20 cellular contexts compared by ENCODE assay signal in genomic region chr11:106032861-106033260, GRCh38. TPM values are rescaled to one million over a fixed set of nuclear protein-coding genes. Genes with fewer than 3 reads are reported as not detected.
DNase-seq lines count a peak whose midpoint lies in the region; ATAC-seq and TF ChIP-seq lines count a peak whose summit lies in the region.
"Had no signal": no experiment of that assay in that cellular context is flagged by ENCODE, and none has a peak within 500 bp of the region (broad histone marks: within the 10 kb centered on the region; RNA-seq: fewer than 3 reads in every experiment).

No MANE protein-coding gene starts in this region.

- H3K9me3 ChIP-seq in HEK293 (ENCODE audit: control insufficient read depth, insufficient read depth, low read depth, low read length) (no peaks in the 10 kb centered on the region), upper lobe of left lung (no peaks in the 10 kb centered on the region), lower lobe of right lung (no peaks in the 10 kb centered on the region)
- H3K9me3 ChIP-seq: A549; BE2C; BLaER1 treated with 17β-estradiol and CSF1 and Interleukin-3, amounts not matched to agents 10 nM and 100 nM; Caco-2 had no signal

- 60 to 84% methylated on average over 2 of the region's 2 CpGs for WGBS in upper lobe of left lung, 2 donors

- H3K27ac Mint-ChIP-seq in CD14-positive monocyte, result no peak overlapping the region
- H3K27ac Mint-ChIP-seq: CD4-positive, alpha-beta memory T cell had no signal

- H3K4me3 Mint-ChIP-seq in CD14-positive monocyte, result no peak overlapping the region
- H3K4me3 Mint-ChIP-seq: CD4-positive, alpha-beta memory T cell had no signal

- TF ChIP-seq EP300 in upper lobe of left lung (IDR thresholded peaks at IDR 0.05), result no peak

- no peaks in the 10 kb centered on the region for H3K36me3 Mint-ChIP-seq in CD14-positive monocyte
- H3K36me3 Mint-ChIP-seq: CD4-positive, alpha-beta memory T cell had no signal

- no peaks in the 10 kb centered on the region for H3K4me1 Mint-ChIP-seq in CD14-positive monocyte
- H3K4me1 Mint-ChIP-seq: CD4-positive, alpha-beta memory T cell had no signal

- in situ Hi-C loops in astrocyte of the cerebellum (cut with HindIII; ENCODE audit: low sequenced_read_pairs), result no loop called here

- H3K27me3 Mint-ChIP-seq in CD14-positive monocyte (ENCODE audit: low read depth in 3 of 3), result peaks cover 0 to 5% (median 2%) of the 10 kb centered on the region in 3 donors

- H3K27me3 ChIP-seq in upper lobe of left lung, result no peaks in the 10 kb centered on the region
- no peaks in the 10 kb centered on the region for H3K27me3 ChIP-seq in lower lobe of right lung (ENCODE audit: low read depth)
- H3K27me3 ChIP-seq: BE2C; BLaER1 treated with 17β-estradiol and CSF1 and Interleukin-3, amounts not matched to agents 10 nM and 100 nM had no signal

- DNase-seq in astrocyte of the cerebellum (ENCODE audit: low read depth), result peak; percentile 35
- peak; percentile 60 for DNase-seq in choroid plexus epithelial cell (ENCODE audit: low read depth)
- peak; percentile 49 for DNase-seq in iris pigment epithelial cell (ENCODE audit: low read depth)
- no peak for DNase-seq in upper lobe of left lung
- no peak for DNase-seq in lower lobe of right lung
- DNase-seq in CD14-positive monocyte (ENCODE audit: low spot score), result no peak
- DNase-seq: 8988T; ACHN; AML-193; BE2C; Caco-2; CD4-positive, alpha-beta memory T cell; DMS153; DND-41; GM23248; H7; HCEC 1CT had no signal

- H3K4me3 ChIP-seq in HEK293 (ENCODE audit: low read depth, low read length) (no peak overlapping the region), astrocyte of the cerebellum (ENCODE audit: low read depth, low read length) (no peak overlapping the region), choroid plexus epithelial cell (ENCODE audit: low read depth, low read length) (no peak overlapping the region), upper lobe of left lung (no peak overlapping the region), lower lobe of right lung (no peak overlapping the region)
- H3K4me3 ChIP-seq: A549; BLaER1 treated with 17β-estradiol and CSF1 and Interleukin-3, amounts not matched to agents 10 nM and 100 nM; GM23248 had no signal

- ATAC-seq in upper lobe of left lung (ENCODE audit: low FRiP score in 2 of 2) (no peak), lower lobe of right lung (no peak)
- ATAC-seq: A549 had no signal

- TF ChIP-seq CTCF in HEK293 (tag by site-specific recombination; IDR thresholded peaks at IDR 0.05), result no peak
- no peak for TF ChIP-seq CTCF in astrocyte of the cerebellum (IDR thresholded peaks at IDR 0.05; ENCODE audit: low read depth, low read length, missing control alignments)
- no peak for TF ChIP-seq CTCF in choroid plexus epithelial cell (conservative IDR thresholded peaks at IDR 0.05; ENCODE audit: low read depth, low read length)
- no peak for TF ChIP-seq CTCF in upper lobe of left lung (IDR thresholded peaks at IDR 0.05)
- no peak for TF ChIP-seq CTCF in lower lobe of right lung (IDR thresholded peaks at IDR 0.05)
- no peak for TF ChIP-seq CTCF in CD14-positive monocyte (IDR thresholded peaks at IDR 0.05)

- POLR2A ChIA-PET in HEK293 (lab: Yijun Ruan, JAX), result no interaction called here

- H3K36me3 ChIP-seq in HEK293 (ENCODE audit: control insufficient read depth in 2 of 2, insufficient read depth in 1 of 2, low read length in 2 of 2), result no peaks in the 10 kb centered on the region
- H3K36me3 ChIP-seq in upper lobe of left lung, result no peaks in the 10 kb centered on the region
- H3K36me3 ChIP-seq in lower lobe of right lung, result no peaks in the 10 kb centered on the region
- H3K36me3 ChIP-seq: BE2C; BLaER1 treated with 17β-estradiol and CSF1 and Interleukin-3, amounts not matched to agents 10 nM and 100 nM had no signal

- no peak overlapping the region for H3K27ac ChIP-seq in HEK293 (ENCODE audit: extremely low read depth, low read depth, low read length)
- H3K27ac ChIP-seq in upper lobe of left lung, result no peak overlapping the region
- no peak overlapping the region for H3K27ac ChIP-seq in lower lobe of right lung
- H3K27ac ChIP-seq: A549; BLaER1 treated with 17β-estradiol and CSF1 and Interleukin-3, amounts not matched to agents 10 nM and 100 nM; GM23248 had no signal

- TF ChIP-seq POLR2A in upper lobe of left lung (IDR thresholded peaks at IDR 0.05), result no peak

- H3K9me3 Mint-ChIP-seq in CD14-positive monocyte, result peaks cover 0 to 4% (median 1%) of the 10 kb centered on the region in 7 donors

- CTCF ChIA-PET in HEK293 (lab: Yijun Ruan, JAX), result no interaction called here

- no peaks in the 10 kb centered on the region for H3K4me1 ChIP-seq in HEK293 (ENCODE audit: control insufficient read depth, insufficient read depth, low read length)
- no peaks in the 10 kb centered on the region for H3K4me1 ChIP-seq in upper lobe of left lung
- H3K4me1 ChIP-seq in lower lobe of right lung, result no peaks in the 10 kb centered on the region
- H3K4me1 ChIP-seq: A549; BE2C; BLaER1 treated with 17β-estradiol and CSF1 and Interleukin-3, amounts not matched to agents 10 nM and 100 nM; Caco-2 had no signal

- intact Hi-C loops in lower lobe of right lung (cut with DNase I), result no loop called here
- intact Hi-C loops in CD14-positive monocyte (cut with micrococcal nuclease), result no loop called here

TF ChIP-seq in HEK293, 187 proteins besides CTCF, POLR2A, EP300 and RAD21:
- TF ChIP-seq ZNF610 (tag by site-specific recombination; IDR thresholded peaks at IDR 0.05; ENCODE audit: borderline replicate concordance), result no peak
- 0 out of 2 replicates have a peak, but pooled peaks have one; percentile 10 for TF ChIP-seq PRDM6 (tag by site-specific recombination; IDR thresholded peaks at IDR 0.05)

RNA-seq across cellular contexts. Expression of gene MSANTD4, which starts 10.8 kb away (rescaled TPM):
- total RNA-seq in upper lobe of left lung (10 to 100 TPM; 15.4 to 44.3 (median 21.8) TPM), lower lobe of right lung (19.6 TPM)
- 1 to 10 TPM; 1.8 to 2.1 TPM for polyA plus RNA-seq in CD14-positive monocyte

RNA-seq across cellular contexts. Expression of gene KBTBD3, which starts 44.3 kb away (rescaled TPM):
- total RNA-seq in upper lobe of left lung (1 to 10 TPM; 1.2 to 9.6 (median 6.2) TPM), lower lobe of right lung (10.4 TPM)
- 1 to 10 TPM; 2.6 to 5.9 TPM for polyA plus RNA-seq in CD14-positive monocyte

RNA-seq across cellular contexts. Expression of gene AASDHPPT, which starts 44.6 kb away (rescaled TPM):
- total RNA-seq in upper lobe of left lung (10 to 100 TPM; 21.3 to 31.4 (median 28.2) TPM), lower lobe of right lung (27.6 TPM)
- 10 to 100 TPM; 27.3 to 47.3 TPM for polyA plus RNA-seq in CD14-positive monocyte

Comparison
In these comparisons a context has a peak if more than half of its experiments do, and no peak if none do; other contexts are left out.
1. DNase-seq: peak in astrocyte of the cerebellum (single experiment), choroid plexus epithelial cell (single experiment) and iris pigment epithelial cell (single experiment); none in upper lobe of left lung (0 of 2), lower lobe of right lung (single experiment) and CD14-positive monocyte (single experiment).